2 cellular contexts compared by ENCODE assay signal in the genomic region with DNA sequence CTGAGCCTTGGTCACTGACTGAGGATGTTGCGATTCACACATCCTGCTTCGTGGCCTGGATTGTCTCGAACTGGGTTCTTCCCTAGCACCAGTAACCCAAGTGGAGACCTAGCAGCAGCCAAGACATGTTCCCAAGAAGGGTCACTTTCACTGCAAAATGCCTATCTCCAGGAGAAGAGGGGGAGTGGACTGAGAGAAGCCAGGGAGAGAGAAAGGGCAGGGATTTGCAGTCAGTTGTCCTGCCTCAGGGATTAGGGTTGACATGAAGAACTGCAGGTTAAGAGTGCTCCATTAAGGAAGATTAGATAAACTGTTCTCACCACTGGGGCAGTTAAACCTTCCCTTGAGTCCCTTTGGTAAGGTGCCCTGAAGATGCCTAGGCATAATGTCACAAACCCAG.
TF ChIP-seq lines count a peak whose summit lies in the region.

No MANE protein-coding gene starts in this region.

TF ChIP-seq in HEK293, 187 proteins besides CTCF, POLR2A, EP300 and RAD21:
- TF ChIP-seq ZNF394 (tag by site-specific recombination; IDR thresholded peaks at IDR 0.05; ENCODE audit: borderline replicate concordance) (no peak), PRDM1 (tag by site-specific recombination; IDR thresholded peaks at IDR 0.05) (peak; percentile 56; the same call in 1 of the 2 replicates), ZNF837 (tag by site-specific recombination; IDR thresholded peaks at IDR 0.05) (no peak)

TF ChIP-seq in HEK293T, 16 proteins besides CTCF, POLR2A, EP300 and RAD21:
- TF ChIP-seq ARNT (IDR thresholded peaks at IDR 0.05): no peak
- TF ChIP-seq ELF4 (IDR thresholded peaks at IDR 0.05): no peak
- TF ChIP-seq FOXA1 (IDR thresholded peaks at IDR 0.05): no peak
- no peak for TF ChIP-seq HDGF (IDR thresholded peaks at IDR 0.05; ENCODE audit: borderline replicate concordance)
- no peak for TF ChIP-seq FOXK2 (IDR thresholded peaks at IDR 0.05)
- TF ChIP-seq TARDBP (IDR thresholded peaks at IDR 0.05): no peak
- TF ChIP-seq LEF1 (IDR thresholded peaks at IDR 0.05; ENCODE audit: borderline replicate concordance): no peak
- no peak for TF ChIP-seq ZNF384 (IDR thresholded peaks at IDR 0.05)
- TF ChIP-seq CTBP1 (IDR thresholded peaks at IDR 0.05; ENCODE audit: borderline replicate concordance): no peak
- TF ChIP-seq NFRKB (IDR thresholded peaks at IDR 0.05): no peak
- TF ChIP-seq SUZ12 (IDR thresholded peaks at IDR 0.05): no peak
- TF ChIP-seq, protein P1, sequence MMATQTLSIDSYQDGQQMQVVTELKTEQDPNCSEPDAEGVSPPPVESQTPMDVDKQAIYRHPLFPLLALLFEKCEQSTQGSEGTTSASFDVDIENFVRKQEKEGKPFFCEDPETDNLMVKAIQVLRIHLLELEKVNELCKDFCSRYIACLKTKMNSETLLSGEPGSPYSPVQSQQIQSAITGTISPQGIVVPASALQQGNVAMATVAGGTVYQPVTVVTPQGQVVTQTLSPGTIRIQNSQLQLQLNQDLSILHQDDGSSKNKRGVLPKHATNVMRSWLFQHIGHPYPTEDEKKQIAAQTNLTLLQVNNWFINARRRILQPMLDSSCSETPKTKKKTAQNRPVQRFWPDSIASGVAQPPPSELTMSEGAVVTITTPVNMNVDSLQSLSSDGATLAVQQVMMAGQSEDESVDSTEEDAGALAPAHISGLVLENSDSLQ (IDR thresholded peaks at IDR 0.05): no peak
- TF ChIP-seq SP1 (IDR thresholded peaks at IDR 0.05): no peak
- no peak for TF ChIP-seq FOXM1 (IDR thresholded peaks at IDR 0.05; ENCODE audit: borderline replicate concordance)
- no peak for TF ChIP-seq L3MBTL2 (conservative IDR thresholded peaks at IDR 0.05)
- no peak for TF ChIP-seq BHLHE40 (IDR thresholded peaks at IDR 0.05; ENCODE audit: borderline replicate concordance)
